Comparison of ENCODE assay signal across 17 cellular contexts in genomic region chr15:52113708-52114107, GRCh38. TPM values are rescaled to one million over a fixed set of nuclear protein-coding genes. Genes with fewer than 3 reads are reported as not detected.
"Had no signal": no experiment of that assay in that cellular context is flagged by ENCODE, and none has a peak within 500 bp of the region (broad histone marks: within the 10 kb centered on the region; RNA-seq: fewer than 3 reads in every experiment).

No MANE protein-coding gene starts in this region.

- ATAC-seq: gastrocnemius medialis, heart left ventricle, pancreas, upper lobe of right lung had no signal

- H3K4me3 Mint-ChIP-seq: dendritic cell treated with granulocyte-macrophage colony-stimulating factor and Interleukin-4, amounts not matched to agents 40 ng/mL and 50 ng/mL, for 4 days; neural crest cell had no signal

- H3K27me3 ChIP-seq: breast epithelium, pancreas had no signal

- H3K9me3 ChIP-seq: breast epithelium, gastrocnemius medialis, heart left ventricle, pancreas, stomach, thoracic aorta, upper lobe of right lung had no signal

- H3K36me3 ChIP-seq: breast epithelium, gastrocnemius medialis, heart left ventricle, pancreas, stomach, thoracic aorta, upper lobe of right lung had no signal

- H3K27ac ChIP-seq: breast epithelium, gastrocnemius medialis, heart left ventricle, pancreas, stomach, thoracic aorta, upper lobe of right lung had no signal

- H3K4me1 ChIP-seq: breast epithelium, gastrocnemius medialis had no signal

- H3K27ac Mint-ChIP-seq: activated CD4-positive, alpha-beta T cell treated with anti-CD3 and anti-CD28 coated beads, Interleukin-2, amount 10 ng/mL, durations not matched to agents 7 days and 5 days; dendritic cell treated with granulocyte-macrophage colony-stimulating factor and Interleukin-4, amounts not matched to agents 40 ng/mL and 50 ng/mL, for 4 days; T-helper 2 cell treated with Interferon-gamma antibody and Interleukin-4, amounts not matched to agents 5 μg/mL and 100 μg/mL, for 36 hours had no signal

- H3K4me3 ChIP-seq: breast epithelium, gastrocnemius medialis, heart left ventricle, pancreas, stomach, thoracic aorta, upper lobe of right lung had no signal

- DNase-seq: activated CD4-positive, alpha-beta T cell treated with anti-CD3 and anti-CD28 coated beads, Interleukin-2, amount 10 ng/mL, durations not matched to agents 7 days and 5 days; activated CD8-positive, alpha-beta memory T cell treated with anti-CD3 and anti-CD28 coated beads for 24 hours; activated naive CD4-positive, alpha-beta T cell treated with Interleukin-2 at 50 U/mL for 16 hours; effector memory CD4-positive, alpha-beta T cell; gastrocnemius medialis; heart left ventricle; stimulated activated CD4-positive, alpha-beta T cell treated with anti-CD3 and anti-CD28 coated beads, Interleukin-1b, Interleukin-23, amount 100 ng/mL, for 48 hours; stomach; upper lobe of right lung had no signal

- H3K9me3 Mint-ChIP-seq: activated CD4-positive, alpha-beta T cell treated with anti-CD3 and anti-CD28 coated beads, Interleukin-2, amount 10 ng/mL, durations not matched to agents 7 days and 5 days; dendritic cell treated with granulocyte-macrophage colony-stimulating factor and Interleukin-4, amounts not matched to agents 40 ng/mL and 50 ng/mL, for 4 days; neural crest cell; T-helper 2 cell treated with Interferon-gamma antibody and Interleukin-4, amounts not matched to agents 5 μg/mL and 100 μg/mL, for 36 hours had no signal

RNA-seq across cellular contexts. Expression of gene BCL2L10, which starts 1.1 kb away (rescaled TPM):
- total RNA-seq: gastrocnemius medialis, mesenteric fat pad, neural crest cell, thoracic aorta, upper lobe of right lung had no signal
- polyA plus RNA-seq: fibroblast of lung, heart left ventricle had no signal
